In genomic region chr7:78747568-78747967, GRCh38 we compare ENCODE assay signal across 17 cellular contexts.
DNase-seq lines count a peak whose midpoint lies in the region; ATAC-seq, FAIRE-seq and TF ChIP-seq lines count a peak whose summit lies in the region.
"Had no signal": no experiment of that assay in that cellular context is flagged by ENCODE, and none has a peak within 500 bp of the region (broad histone marks: within the 10 kb centered on the region; RNA-seq: fewer than 3 reads in every experiment).

No MANE protein-coding gene starts in this region.

- H3K27ac ChIP-seq in H9 (ENCODE audit: insufficient read length, low read depth, low read length) (peak overlapping the region; percentile 1), H1 (ENCODE audit: low read depth, low read length) (no peak overlapping the region), neural progenitor cell (no peak overlapping the region)
- H3K27ac ChIP-seq: BLaER1 had no signal

- no peak overlapping the region for H2BK15ac ChIP-seq in H9 (ENCODE audit: low read depth, low read length)
- no peak overlapping the region for H2BK15ac ChIP-seq in H1 (ENCODE audit: low read length)

- H3K4me3 Mint-ChIP-seq in H9 (no peak overlapping the region), neural progenitor cell (no peak overlapping the region)
- H3K4me3 Mint-ChIP-seq: CD14-positive monocyte; CD4-positive, alpha-beta memory T cell had no signal

- H3K56ac ChIP-seq in H9 (ENCODE audit: insufficient read length, low read depth, low read length) (no peak overlapping the region), H1 (replicated peaks; ENCODE audit: insufficient read length, low read depth, low read length) (no peak overlapping the region)

- H3K9me3 Mint-ChIP-seq in H9 (no peaks in the 10 kb centered on the region), neural progenitor cell (no peaks in the 10 kb centered on the region)

- POLR2A ChIA-PET in H1 (lab: Charles Lee; ENCODE audit: partially characterized antibody): no interaction called here

- no peak overlapping the region for H2BK120ac ChIP-seq in H9 (ENCODE audit: low read depth, low read length, poor library complexity, severe bottlenecking)
- no peak overlapping the region for H2BK120ac ChIP-seq in H1 (replicated peaks; ENCODE audit: low read depth, low read length)

- H4K5ac ChIP-seq in H9 (ENCODE audit: insufficient read length, low read depth, low read length): no peak overlapping the region
- no peak overlapping the region for H4K5ac ChIP-seq in H1 (ENCODE audit: insufficient read length, low read depth, low read length)

- no peak overlapping the region for H2AFZ ChIP-seq in H9 (ENCODE audit: low read length)
- H2AFZ ChIP-seq in H1 (ENCODE audit: low read length): no peak overlapping the region
- H2AFZ ChIP-seq in neural progenitor cell (replicated peaks): peak overlapping the region; percentile 6

- no peaks in the 10 kb centered on the region for H3K27me3 Mint-ChIP-seq in H9 (ENCODE audit: low read depth)
- no peaks in the 10 kb centered on the region for H3K27me3 Mint-ChIP-seq in neural progenitor cell (ENCODE audit: insufficient read depth, low read depth)
- H3K27me3 Mint-ChIP-seq: CD4-positive, alpha-beta memory T cell had no signal

- no peak overlapping the region for H3K23ac ChIP-seq in H9 (ENCODE audit: insufficient read length, low read depth, low read length)
- no peak overlapping the region for H3K23ac ChIP-seq in H1 (ENCODE audit: insufficient read length)

- H3K4me2 ChIP-seq in H9 (ENCODE audit: insufficient read depth, insufficient read length, low read length) (no peak overlapping the region), H1 (ENCODE audit: insufficient read depth in 1 of 2, low read depth in 2 of 2, low read length in 2 of 2) (no peak overlapping the region), neural progenitor cell (no peak overlapping the region)
- H3K4me2 ChIP-seq: BLaER1 had no signal

- H3K27ac Mint-ChIP-seq in H9 (peak overlapping the region; percentile 76 to 91 (median 83); a peak in 5 of 7 replicates), neural progenitor cell (peak overlapping the region; percentile 65)
- H3K27ac Mint-ChIP-seq: CD14-positive monocyte; CD4-positive, alpha-beta memory T cell had no signal

- no CpG with 5 or more reads among the region's 3 CpGs for WGBS in H9 (ENCODE audit: extremely low coverage, insufficient read length, low lambda C conversion rate)
- WGBS in H1 (ENCODE audit: extremely low coverage in 1 of 2, insufficient coverage in 1 of 2, insufficient read length in 1 of 2, insufficient replicate concordance in 2 of 2, low coverage in 1 of 2, low lambda C conversion rate in 2 of 2, missing lambda C conversion rate in 1 of 2), 2 experiments: 55% methylated on average over 3 of the region's 3 CpGs; no CpG with 5 or more reads in 1 of the 2 experiments

- H3K9me3 ChIP-seq in H9 (ENCODE audit: control insufficient read depth, low read depth, low read length) (no peaks in the 10 kb centered on the region), H1 (ENCODE audit: insufficient read depth in 2 of 2, low read depth in 1 of 2, low read length in 1 of 2) (no peaks in the 10 kb centered on the region; a peak in 1 of 4 replicates), neural progenitor cell (ENCODE audit: low read depth) (no peaks in the 10 kb centered on the region)
- H3K9me3 ChIP-seq: BLaER1 had no signal

- in situ Hi-C loops in G401 (cut with HindIII; ENCODE audit: low sequenced_read_pairs): no loop called here

- H3K4ac ChIP-seq in H9 (ENCODE audit: low read depth, low read length): no peak overlapping the region
- H3K4ac ChIP-seq in H1 (replicated peaks; ENCODE audit: insufficient read length, low read depth, low read length): no peak overlapping the region

- H2AK5ac ChIP-seq in H9 (ENCODE audit: insufficient read length, low read length): no peak overlapping the region
- H2AK5ac ChIP-seq in H1 (ENCODE audit: low read depth, low read length): no peak overlapping the region

- H4K8ac ChIP-seq in H9 (replicated peaks; ENCODE audit: insufficient read length, low read depth, low read length) (no peak overlapping the region), H1 (ENCODE audit: extremely low read depth, insufficient read depth, low read length) (no peak overlapping the region)

- DNase-seq in G401 (ENCODE audit: low spot score) (peak; percentile 20), H9 (no peak), H1 (ENCODE audit: low read depth in 1 of 2, low spot score in 2 of 2) (no peak), neural progenitor cell (ENCODE audit: low spot score) (no peak), NCI-H2171 (lab: John Stamatoyannopoulos, UW) (no peak), NCI-H2196 treated with DMSO at 0.1 percent for 48 hours (lab: John Stamatoyannopoulos, UW; ENCODE audit: unreplicated experiment) (no peak)
- DNase-seq: 8988T; CD4-positive, alpha-beta memory T cell; DMS53; DND-41; GDM1; GOT3; HCEC 1CT; KG1 had no signal

- CTCF ChIA-PET in H1 (lab: Charles Lee; ENCODE audit: partially characterized antibody): interaction anchor here (1.2 kb wide), 1 partner anchor 10 kb away, joined by 3 read pairs; no protein-coding TSS in a partner anchor

- no peaks in the 10 kb centered on the region for H3K27me3 ChIP-seq in H9 (ENCODE audit: insufficient read depth, low read length)
- no peaks in the 10 kb centered on the region for H3K27me3 ChIP-seq in H1 (replicated peaks in 1 of 4; ENCODE audit: control insufficient read depth in 3 of 4, extremely low read depth in 1 of 4, insufficient read depth in 3 of 4, low read length in 3 of 4)
- no peaks in the 10 kb centered on the region for H3K27me3 ChIP-seq in neural progenitor cell
- H3K27me3 ChIP-seq: BLaER1 had no signal

- FAIRE-seq in H1 (lab: Jason Lieb, UNC): peak; percentile 48

- H3K4me1 ChIP-seq in H9 (ENCODE audit: insufficient read depth, low read length) (peaks cover 4% of the 10 kb centered on the region; the same call in 1 of the 2 replicates), H1 (replicated peaks in 1 of 4; ENCODE audit: control insufficient read depth in 3 of 4, insufficient read depth in 4 of 4, low read length in 3 of 4) (peaks cover 0 to 10% (median 9%) of the 10 kb centered on the region in 4 experiments; a peak in 5 of 7 replicates), neural progenitor cell (no peaks in the 10 kb centered on the region)
- H3K4me1 ChIP-seq: BLaER1 had no signal

- H3K14ac ChIP-seq in H9 (ENCODE audit: insufficient read depth, low read length): no peak overlapping the region
- H3K14ac ChIP-seq in H1 (ENCODE audit: insufficient read length): no peak overlapping the region

- H4K91ac ChIP-seq in H9 (ENCODE audit: insufficient read length, low read depth, low read length): no peak overlapping the region
- no peak overlapping the region for H4K91ac ChIP-seq in H1 (replicated peaks; ENCODE audit: insufficient read length, low read length)

- H3K79me1 ChIP-seq in H9 (ENCODE audit: insufficient read depth, low read depth, low read length, poor library complexity, severe bottlenecking) (no peaks in the 10 kb centered on the region), H1 (ENCODE audit: low read depth, low read length) (peaks cover 3% of the 10 kb centered on the region; the same call in 1 of the 2 replicates)

- H2BK12ac ChIP-seq in H9 (ENCODE audit: insufficient read length, low read depth, low read length) (no peak overlapping the region), H1 (ENCODE audit: low read depth, low read length) (no peak overlapping the region)

- H3K4me3 ChIP-seq in H1 (ENCODE audit: extremely low read depth in 1 of 4, insufficient read depth in 2 of 4, low read depth in 3 of 4, low read length in 4 of 4) (no peak overlapping the region), neural progenitor cell (no peak overlapping the region)
- H3K4me3 ChIP-seq: BLaER1 had no signal

- H3K36me3 ChIP-seq in H1 (ENCODE audit: control insufficient read depth in 2 of 4, insufficient read depth in 4 of 4, low read length in 3 of 4) (no peaks in the 10 kb centered on the region), neural progenitor cell (no peaks in the 10 kb centered on the region)
- H3K36me3 ChIP-seq: BLaER1 had no signal

- no peak for TF ChIP-seq RAD21 in H1 (IDR thresholded peaks at IDR 0.05 in 1 of 2, conservative IDR thresholded peaks at IDR 0.05 in 1 of 2; ENCODE audit: low read depth in 2 of 2, low read length in 2 of 2)

- H3K23me2 ChIP-seq in H9 (ENCODE audit: insufficient read length, low read depth, low read length, poor library complexity, severe bottlenecking) (no peaks in the 10 kb centered on the region), H1 (ENCODE audit: low read depth, low read length) (no peaks in the 10 kb centered on the region)

- H4K20me1 ChIP-seq in H9 (ENCODE audit: control insufficient read depth, insufficient read depth, insufficient read length) (no peaks in the 10 kb centered on the region), H1 (replicated peaks in 1 of 2; ENCODE audit: control insufficient read depth in 1 of 2, insufficient read depth in 2 of 2, low read length in 2 of 2) (no peaks in the 10 kb centered on the region), neural progenitor cell (ENCODE audit: low read depth) (no peaks in the 10 kb centered on the region)
- H4K20me1 ChIP-seq: BLaER1 had no signal

- no peaks in the 10 kb centered on the region for H3F3A ChIP-seq in neural progenitor cell (ENCODE audit: low read depth)

- no peak overlapping the region for H2BK5ac ChIP-seq in H9 (ENCODE audit: insufficient read length, low read length)
- H2BK5ac ChIP-seq in H1 (ENCODE audit: low read depth, low read length): no peak overlapping the region

- H3K4me1 Mint-ChIP-seq in H9: peaks cover 38 to 53% of the 10 kb centered on the region in 2 experiments
- H3K4me1 Mint-ChIP-seq in neural progenitor cell: peaks cover 3% of the 10 kb centered on the region
- H3K4me1 Mint-ChIP-seq: CD14-positive monocyte; CD4-positive, alpha-beta memory T cell had no signal

- ATAC-seq in HG03045 (IDR thresholded peaks at IDR 0.05; ENCODE audit: unreplicated experiment): no peak

- H2BK20ac ChIP-seq in H9 (ENCODE audit: low read depth, low read length, poor library complexity, severe bottlenecking) (no peak overlapping the region), H1 (ENCODE audit: low read length) (no peak overlapping the region)

- no peak for TF ChIP-seq CTCF in H9 (conservative IDR thresholded peaks at IDR 0.05)
- no peak for TF ChIP-seq CTCF in H1 (IDR thresholded peaks at IDR 0.05; ENCODE audit: control extremely low read depth in 1 of 3, insufficient read depth in 1 of 3, low read depth in 1 of 3, low read length in 3 of 3)
- no peak for TF ChIP-seq CTCF in neural progenitor cell (IDR thresholded peaks at IDR 0.05)

- no peaks in the 10 kb centered on the region; a peak in 2 of 7 replicates for H3K36me3 Mint-ChIP-seq in H9 (ENCODE audit: insufficient read depth in 1 of 3, low read depth in 3 of 3)
- H3K36me3 Mint-ChIP-seq in neural progenitor cell: peaks cover 2% of the 10 kb centered on the region
- H3K36me3 Mint-ChIP-seq: CD14-positive monocyte; CD4-positive, alpha-beta memory T cell had no signal

- no peak for TF ChIP-seq POLR2A in H1 (IDR thresholded peaks at IDR 0.05; ENCODE audit: control extremely low read depth in 1 of 2, low read depth in 2 of 2, low read length in 2 of 2)

- H3K18ac ChIP-seq in H9 (ENCODE audit: insufficient read length, low read depth, low read length): no peak overlapping the region
- peak overlapping the region; percentile 26; the same call in 1 of the 2 replicates for H3K18ac ChIP-seq in H1 (ENCODE audit: extremely low read depth, low read length)

- no peak for TF ChIP-seq EP300 in H1 (IDR thresholded peaks at IDR 0.05; ENCODE audit: borderline replicate concordance in 1 of 2, low read depth in 2 of 2, low read length in 2 of 2)

- H3T11ph ChIP-seq in H9 (ENCODE audit: low read length): no peak overlapping the region

- H3K9ac ChIP-seq in H9 (ENCODE audit: extremely low read depth, insufficient read length, low read length): no peak overlapping the region
- H3K9ac ChIP-seq in H1 (replicated peaks in 1 of 4; ENCODE audit: extremely low read depth in 1 of 4, low read depth in 3 of 4, low read length in 3 of 4): peak overlapping the region in 1 of 4 experiments; percentile 49; a peak in 1 of 7 replicates
- no peak overlapping the region for H3K9ac ChIP-seq in neural progenitor cell
- H3K9ac ChIP-seq: BLaER1 had no signal

- H3K79me2 ChIP-seq in H9 (ENCODE audit: insufficient read depth, low read length): peaks cover 3% of the 10 kb centered on the region; the same call in 1 of the 2 replicates
- peaks cover 0 to 87% of the 10 kb centered on the region in 2 experiments; a peak in 3 of 4 replicates for H3K79me2 ChIP-seq in H1 (ENCODE audit: control insufficient read depth in 1 of 2, insufficient read depth in 2 of 2, low read length in 2 of 2)
- no peaks in the 10 kb centered on the region for H3K79me2 ChIP-seq in neural progenitor cell (ENCODE audit: low read depth)
